8 cellular contexts compared by ENCODE assay signal in the genomic region with DNA sequence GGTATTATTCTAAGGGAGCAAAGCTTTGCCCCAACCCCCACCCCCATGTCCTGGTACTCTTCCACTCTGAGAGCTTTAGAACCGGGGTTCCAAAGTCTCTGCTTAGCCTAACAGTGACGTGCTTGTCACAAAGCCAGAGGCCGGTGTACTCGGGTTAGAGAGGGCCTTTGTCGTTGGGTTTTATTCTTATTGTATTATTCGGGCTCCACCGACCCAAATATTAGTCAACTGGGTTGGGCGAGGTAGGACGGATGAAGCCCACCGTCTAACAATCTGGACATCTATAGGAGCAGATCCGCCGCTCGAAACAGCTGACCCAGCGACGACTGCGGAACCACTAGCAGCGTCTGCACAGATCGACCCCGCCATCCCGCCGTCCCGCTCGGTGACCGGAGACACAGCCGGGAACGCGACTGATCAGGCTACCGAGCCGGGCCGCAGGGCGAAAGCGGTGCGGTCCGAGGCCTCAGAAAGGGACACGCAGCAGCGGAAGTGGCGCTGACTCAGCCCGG. TPM values are rescaled to one million over a fixed set of nuclear protein-coding genes. Genes with fewer than 3 reads are reported as not detected.
DNase-seq lines count a peak whose midpoint lies in the region; ATAC-seq and TF ChIP-seq lines count a peak whose summit lies in the region.
"Not testable (repeated sequence)": the region's sequence is repeated elsewhere in the genome, so short reads cannot be mapped to it uniquely, and the experiment has no call there.

No MANE protein-coding gene starts in this region.

- dilution Hi-C loops in mammary epithelial cell (cut with HindIII; ENCODE audit: low sequenced_read_pairs): not testable (repeated sequence)

- not testable (repeated sequence) for H3K27me3 ChIP-seq in AG04450 (ENCODE audit: control insufficient read depth, insufficient read depth, low read length); HL-60 (ENCODE audit: insufficient read depth, poor library complexity, severe bottlenecking); mammary epithelial cell (ENCODE audit: insufficient read depth, low read length); mononuclear cell (ENCODE audit: insufficient read depth, low read length)

- H4K20me1 ChIP-seq in mammary epithelial cell (ENCODE audit: insufficient read depth, low read length): not testable (repeated sequence)

- not testable (repeated sequence) for H3K36me3 ChIP-seq in mammary epithelial cell (ENCODE audit: insufficient read depth, low read length)

- peaks cover 21% of the 10 kb centered on the region for H3K4me1 Mint-ChIP-seq in WTC11

- in situ Hi-C loops in mammary epithelial cell (cut with MboI; ENCODE audit: low sequenced_read_pairs in 2 of 2): not testable (repeated sequence)

- H3K27ac ChIP-seq in AG04450 (ENCODE audit: low read depth, low read length): peak overlapping the region; percentile 61
- peak overlapping the region; percentile 93 for H3K27ac ChIP-seq in HL-60 (replicated peaks)
- not testable (repeated sequence) for H3K27ac ChIP-seq in mammary epithelial cell (ENCODE audit: insufficient read depth, low read depth, low read length)
- peak overlapping the region in 20 of 21 experiments; percentile 82 to 96 (median 92) for H3K27ac ChIP-seq in skin epidermis

- not testable (repeated sequence) for H3K9me3 Mint-ChIP-seq in WTC11

- ATAC-seq in GM19397 (IDR thresholded peaks at IDR 0.05; ENCODE audit: unreplicated experiment): peak; percentile 1
- ATAC-seq in WTC11: not testable (repeated sequence)
- peak; percentile 8 for ATAC-seq in Right ventricle myocardium inferior

- intact Hi-C loops in mammary epithelial cell (cut with micrococcal nuclease); Right ventricle myocardium inferior (cut with DNase I): not testable (repeated sequence)

- peaks cover 13% of the 10 kb centered on the region for H3K4me1 ChIP-seq in mammary epithelial cell (ENCODE audit: insufficient read depth, low read length)
- peaks cover 68% of the 10 kb centered on the region for H3K4me1 ChIP-seq in mononuclear cell (ENCODE audit: insufficient read depth, low read length)

- POLR2A ChIA-PET in AG04450 (lab: Yijun Ruan, JAX): not testable (repeated sequence)
- POLR2A ChIA-PET in WTC11 (lab: Charles Lee): interaction anchor here (1.0 kb wide), 1 partner anchor 31 kb away, joined by 3 read pairs; the partner anchor contains the start of gene LATS1

- H3K4me3 ChIP-seq in AG04450 (ENCODE audit: low read depth, low read length) (peak overlapping the region; percentile 97), HL-60 (replicated peaks; ENCODE audit: insufficient read depth, low read length) (peak overlapping the region; percentile 86), mammary epithelial cell (replicated peaks in 1 of 3; ENCODE audit: insufficient read depth in 1 of 3, low read depth in 2 of 3, low read length in 3 of 3) (peak overlapping the region; percentile 95 to 99 (median 99)), mononuclear cell (ENCODE audit: low read length) (peak overlapping the region; percentile 97), skin epidermis (peak overlapping the region; percentile 79 to 97 (median 90))

- peaks cover 69% of the 10 kb centered on the region for H3K79me2 ChIP-seq in mammary epithelial cell (ENCODE audit: insufficient read depth, low read length)

- BruUV-seq in mammary epithelial cell (replicated peaks; lab: Mats Ljungman, UMichigan): TSS peak; percentile 55

- H3K36me3 Mint-ChIP-seq in WTC11: not testable (repeated sequence)

- not testable (repeated sequence) for DNase-seq in AG04450 (ENCODE audit: low read depth, low spot score); HL-60 (ENCODE audit: low read depth in 1 of 2, low spot score in 1 of 2); WTC11 (ENCODE audit: low spot score); mammary epithelial cell; Right ventricle myocardium inferior (ENCODE audit: missing footprints)

- WGBS in mammary epithelial cell (ENCODE audit: low coverage, missing lambda C conversion rate): no CpG with 5 or more reads among the region's 38 CpGs

- TF ChIP-seq CTCF in AG04450 (IDR thresholded peaks at IDR 0.05; ENCODE audit: low read depth, low read length); HL-60 (IDR thresholded peaks at IDR 0.05; ENCODE audit: insufficient read depth, low read length); WTC11 (IDR thresholded peaks at IDR 0.05); mammary epithelial cell (conservative IDR thresholded peaks at IDR 0.05 in 1 of 2, IDR thresholded peaks at IDR 0.05 in 1 of 2; ENCODE audit: extremely low read depth in 1 of 2, insufficient read depth in 1 of 2, low read depth in 1 of 2, low read length in 2 of 2): not testable (repeated sequence)

- H3K27ac Mint-ChIP-seq in WTC11: peak overlapping the region; percentile 84

- H3K9ac ChIP-seq in mammary epithelial cell (ENCODE audit: insufficient read depth, low read length): peak overlapping the region; percentile 40

- H3K27me3 Mint-ChIP-seq in WTC11 (ENCODE audit: low read depth): not testable (repeated sequence)

- peak overlapping the region; percentile 81 for H3K4me2 ChIP-seq in mammary epithelial cell (ENCODE audit: insufficient read depth, low read depth, low read length)

- H3K4me3 Mint-ChIP-seq in WTC11: peak overlapping the region; percentile 88

- not testable (repeated sequence) for H3K9me3 ChIP-seq in AG04450 (ENCODE audit: control insufficient read depth, insufficient read depth, low read length); mammary epithelial cell (replicated peaks; ENCODE audit: insufficient read depth, low read length); mononuclear cell (ENCODE audit: low read depth, low read length)

- H2AFZ ChIP-seq in mammary epithelial cell (ENCODE audit: low read depth, low read length): peak overlapping the region; percentile 97

- CTCF ChIA-PET in AG04450 (lab: Charles Lee); mammary epithelial cell (lab: Charles Lee; ENCODE audit: low non-redundant PET): not testable (repeated sequence)
- CTCF ChIA-PET in WTC11 (lab: Charles Lee): interaction anchor here (0.5 to 1.4 kb wide), 2 partner anchors 57 to 183 kb away, joined by 3 read pairs; partner anchors contain the start of gene GINM1

TF ChIP-seq in WTC11, 78 proteins besides CTCF, POLR2A, EP300 and RAD21:
- TF ChIP-seq, protein P1, sequence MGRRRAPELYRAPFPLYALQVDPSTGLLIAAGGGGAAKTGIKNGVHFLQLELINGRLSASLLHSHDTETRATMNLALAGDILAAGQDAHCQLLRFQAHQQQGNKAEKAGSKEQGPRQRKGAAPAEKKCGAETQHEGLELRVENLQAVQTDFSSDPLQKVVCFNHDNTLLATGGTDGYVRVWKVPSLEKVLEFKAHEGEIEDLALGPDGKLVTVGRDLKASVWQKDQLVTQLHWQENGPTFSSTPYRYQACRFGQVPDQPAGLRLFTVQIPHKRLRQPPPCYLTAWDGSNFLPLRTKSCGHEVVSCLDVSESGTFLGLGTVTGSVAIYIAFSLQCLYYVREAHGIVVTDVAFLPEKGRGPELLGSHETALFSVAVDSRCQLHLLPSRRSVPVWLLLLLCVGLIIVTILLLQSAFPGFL (CRISPR knock-in tag; IDR thresholded peaks at IDR 0.05; ENCODE audit: borderline replicate concordance): 0 out of 2 replicates have a peak, but pooled peaks have one; percentile 33

RNA-seq across cellular contexts. Expression of gene PCMT1, which starts 0.4 kb away (rescaled TPM):
- polyA plus RNA-seq in AG04450 (2011; rRNA removed): 77.5 and 96.2 TPM in 2 replicates
- 35.4 and 44.5 TPM in 2 replicates for polyA minus RNA-seq in AG04450 (2011; rRNA and poly(A)+ RNA removed)
- total RNA-seq in WTC11 (2021): 81.0 to 90.7 TPM (median 84.5 TPM) in 3 replicates
- total RNA-seq in mammary epithelial cell: 100 to 1,000 TPM; 122 to 124 TPM
- polyA plus RNA-seq in mammary epithelial cell: 176 TPM
- 104 TPM for polyA minus RNA-seq in mammary epithelial cell
- 173 TPM for total RNA-seq in Right ventricle myocardium inferior
- 34.6 TPM for total RNA-seq in mononuclear cell

RNA-seq across cellular contexts. Expression of gene NUP43, which starts 2.8 kb away (rescaled TPM):
- polyA plus RNA-seq in AG04450 (2011; rRNA removed): 25.6 and 27.9 TPM in 2 replicates
- polyA minus RNA-seq in AG04450 (2011; rRNA and poly(A)+ RNA removed): 43.2 and 61.6 TPM in 2 replicates
- total RNA-seq in WTC11 (2021): 79.1 to 84.5 TPM (median 83.5 TPM) in 3 replicates
- 10 to 100 TPM; 29.8 to 51.4 TPM for total RNA-seq in mammary epithelial cell
- polyA plus RNA-seq in mammary epithelial cell: 16.7 TPM
- 69.3 TPM for polyA minus RNA-seq in mammary epithelial cell
- 28.1 TPM for total RNA-seq in Right ventricle myocardium inferior
- 12.6 TPM for total RNA-seq in mononuclear cell

RNA-seq across cellular contexts. Expression of gene LATS1, which starts 31.2 kb away (rescaled TPM):
- 13.1 and 17.6 TPM in 2 replicates for polyA plus RNA-seq in AG04450 (2011; rRNA removed)
- polyA minus RNA-seq in AG04450 (2011; rRNA and poly(A)+ RNA removed): 28.0 and 33.8 TPM in 2 replicates
- total RNA-seq in WTC11 (2021): 21.4 to 24.2 TPM (median 21.8 TPM) in 3 replicates
- total RNA-seq in mammary epithelial cell: 10 to 100 TPM; 19.8 to 26.6 TPM
- 12.6 TPM for polyA plus RNA-seq in mammary epithelial cell
- 24.8 TPM for polyA minus RNA-seq in mammary epithelial cell
- total RNA-seq in Right ventricle myocardium inferior: 10.3 TPM
- total RNA-seq in mononuclear cell: 32.2 TPM
